ENCODE assay signal across 16 cellular contexts in the genomic region with DNA sequence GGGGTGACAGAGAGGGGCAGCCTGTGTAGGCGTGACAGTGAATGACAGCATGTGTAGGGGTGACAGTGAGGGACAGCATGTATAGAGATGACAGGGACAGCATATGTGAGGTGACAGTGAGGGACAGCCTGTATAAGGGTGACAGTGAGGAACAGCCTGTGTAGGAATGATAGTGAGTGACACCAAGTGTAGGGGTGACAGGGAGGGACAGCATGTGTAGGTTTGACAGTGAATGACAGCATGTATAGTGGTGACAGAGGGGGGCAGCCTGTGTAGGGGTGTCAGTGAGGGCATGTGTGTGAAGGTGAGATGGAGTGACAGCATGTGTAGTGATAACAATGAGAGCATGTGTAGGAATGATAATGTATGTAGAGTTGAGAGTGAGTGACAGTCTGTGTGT. TPM values are rescaled to one million over a fixed set of nuclear protein-coding genes. Genes with fewer than 3 reads are reported as not detected.
A peak's percentile ranks its signal among the peaks of the same experiment; 100 is the strongest.
DNase-seq lines count a peak whose midpoint lies in the region; ATAC-seq and TF ChIP-seq lines count a peak whose summit lies in the region.
"Had no signal": no experiment of that assay in that cellular context is flagged by ENCODE, and none has a peak within 500 bp of the region (broad histone marks: within the 10 kb centered on the region; RNA-seq: fewer than 3 reads in every experiment).

No MANE protein-coding gene starts in this region.

- no peaks in the 10 kb centered on the region for H3K23me2 ChIP-seq in H9 (ENCODE audit: insufficient read length, low read depth, low read length, poor library complexity, severe bottlenecking)

- ATAC-seq in IMR-90 (ENCODE audit: low read depth) = no peak
- ATAC-seq in stimulated activated memory B cell treated with anti-CD40 and anti-IgM and Interleukin-4, amounts not matched to agents 10 μg/mL and 1 μg/mL and 100 μg/mL, for 72 hours = peak; percentile 8

- H2BK20ac ChIP-seq in IMR-90 (ENCODE audit: low read depth, low read length) (no peak overlapping the region), H9 (ENCODE audit: low read depth, low read length, poor library complexity, severe bottlenecking) (no peak overlapping the region)

- H3K9me2 ChIP-seq in neural cell (ENCODE audit: insufficient read depth, low read length) = no peaks in the 10 kb centered on the region

- no peak overlapping the region for H3K23ac ChIP-seq in IMR-90 (ENCODE audit: low read depth, low read length)
- no peak overlapping the region for H3K23ac ChIP-seq in H9 (ENCODE audit: insufficient read length, low read depth, low read length)

- no peaks in the 10 kb centered on the region for H3K9me3 ChIP-seq in IMR-90 (ENCODE audit: control insufficient read depth, insufficient read depth, low read length)
- H3K9me3 ChIP-seq in neural cell (ENCODE audit: low read length) = no peaks in the 10 kb centered on the region
- no peaks in the 10 kb centered on the region for H3K9me3 ChIP-seq in H9 (ENCODE audit: control insufficient read depth, low read depth, low read length)
- H3K9me3 ChIP-seq: Caco-2 had no signal

- H3K79me2 ChIP-seq in neural cell (replicated peaks; ENCODE audit: insufficient read depth, low read length) (no peaks in the 10 kb centered on the region), H9 (ENCODE audit: insufficient read depth, low read length) (no peaks in the 10 kb centered on the region)

- intact Hi-C loops in IMR-90 (cut with micrococcal nuclease) = no loop called here

- no peaks in the 10 kb centered on the region for H3K9me1 ChIP-seq in IMR-90 (ENCODE audit: insufficient read depth, low read length)

- no peak for TF ChIP-seq POLR2A in IMR-90 (IDR thresholded peaks at IDR 0.05; ENCODE audit: low read depth, low read length)

- H4K20me1 ChIP-seq in IMR-90 (ENCODE audit: insufficient read depth, low read length) = no peaks in the 10 kb centered on the region
- no peaks in the 10 kb centered on the region for H4K20me1 ChIP-seq in neural cell (ENCODE audit: insufficient read depth)
- H4K20me1 ChIP-seq in H9 (ENCODE audit: control insufficient read depth, insufficient read depth, insufficient read length) = no peaks in the 10 kb centered on the region

- H3K27me3 Mint-ChIP-seq in stimulated activated memory B cell treated with anti-CD40 and anti-IgM and Interleukin-4, amounts not matched to agents 10 μg/mL and 1 μg/mL and 100 μg/mL, for 72 hours = no peaks in the 10 kb centered on the region
- no peaks in the 10 kb centered on the region for H3K27me3 Mint-ChIP-seq in H9 (ENCODE audit: low read depth)

- in situ Hi-C loops in IMR-90 (cut with MboI; ENCODE audit: low sequenced_read_pairs) = loop anchor here (25.0 kb wide), 1 partner anchor 680 kb away; no protein-coding TSS in a partner anchor

- H3K4me1 ChIP-seq in IMR-90 (ENCODE audit: control insufficient read depth, insufficient read depth, low read length) (no peaks in the 10 kb centered on the region), H9 (ENCODE audit: insufficient read depth, low read length) (no peaks in the 10 kb centered on the region)
- H3K4me1 ChIP-seq: Caco-2 had no signal

- H3K9me3 Mint-ChIP-seq in stimulated activated memory B cell treated with anti-CD40 and anti-IgM and Interleukin-4, amounts not matched to agents 10 μg/mL and 1 μg/mL and 100 μg/mL, for 72 hours = no peaks in the 10 kb centered on the region
- no peaks in the 10 kb centered on the region for H3K9me3 Mint-ChIP-seq in H9
- H3K9me3 Mint-ChIP-seq: CD4-positive, alpha-beta T cell had no signal

- no peak overlapping the region for H3K14ac ChIP-seq in IMR-90 (replicated peaks; ENCODE audit: low read depth, low read length)
- H3K14ac ChIP-seq in H9 (ENCODE audit: insufficient read depth, low read length) = no peak overlapping the region

- TF ChIP-seq EP300 in neural cell (conservative IDR thresholded peaks at IDR 0.05; ENCODE audit: poor library complexity, severe bottlenecking) = peak; percentile 86

- H3K56ac ChIP-seq in IMR-90 (ENCODE audit: extremely low read depth, insufficient read depth, low read length) = no peak overlapping the region
- no peak overlapping the region for H3K56ac ChIP-seq in H9 (ENCODE audit: insufficient read length, low read depth, low read length)

- no peak overlapping the region for H3K4me3 Mint-ChIP-seq in stimulated activated memory B cell treated with anti-CD40 and anti-IgM and Interleukin-4, amounts not matched to agents 10 μg/mL and 1 μg/mL and 100 μg/mL, for 72 hours
- no peak overlapping the region for H3K4me3 Mint-ChIP-seq in H9
- H3K4me3 Mint-ChIP-seq: CD4-positive, alpha-beta T cell had no signal

- H3T11ph ChIP-seq in H9 (ENCODE audit: low read length) = no peak overlapping the region

- H3K36me3 ChIP-seq in IMR-90 (ENCODE audit: control insufficient read depth, insufficient read depth, low read length) (no peaks in the 10 kb centered on the region), neural cell (ENCODE audit: insufficient read depth, low read length) (no peaks in the 10 kb centered on the region)

- H2AK5ac ChIP-seq in IMR-90 (ENCODE audit: low read depth, low read length) = no peak overlapping the region
- H2AK5ac ChIP-seq in H9 (ENCODE audit: insufficient read length, low read length) = no peak overlapping the region

- H2BK15ac ChIP-seq in IMR-90 (ENCODE audit: low read depth, low read length) (no peak overlapping the region), H9 (ENCODE audit: low read depth, low read length) (no peak overlapping the region)

- DNase-seq in IMR-90 (no peak), T1000 (lab: John Stamatoyannopoulos, UW) (no peak), H9 (no peak)
- DNase-seq in activated CD4-positive, alpha-beta T cell treated with anti-CD3 and anti-CD28 coated beads, Interleukin-2, amount 50 U/mL, for 1 hour = no peak
- DNase-seq: ACHN; Caco-2; CD4-positive, alpha-beta T cell; GM23248; HCEC 1CT had no signal

- POLR2A ChIA-PET in IMR-90 (lab: Charles Lee; ENCODE audit: unreplicated experiment) = no interaction called here

- H3K27ac ChIP-seq in IMR-90 (ENCODE audit: insufficient read depth, low read length) (no peak overlapping the region), neural cell (ENCODE audit: low read length) (no peak overlapping the region), H9 (ENCODE audit: insufficient read length, low read depth, low read length) (no peak overlapping the region)
- H3K27ac ChIP-seq: C4-2B, GM23248, HL-60 had no signal

- H3K4ac ChIP-seq in IMR-90 (ENCODE audit: low read depth, low read length) (no peak overlapping the region), H9 (ENCODE audit: low read depth, low read length) (no peak overlapping the region)

- H3K27ac Mint-ChIP-seq in stimulated activated memory B cell treated with anti-CD40 and anti-IgM and Interleukin-4, amounts not matched to agents 10 μg/mL and 1 μg/mL and 100 μg/mL, for 72 hours = no peak overlapping the region
- H3K27ac Mint-ChIP-seq in H9 = no peak overlapping the region
- H3K27ac Mint-ChIP-seq: CD4-positive, alpha-beta T cell had no signal

- no peak overlapping the region for H3K18ac ChIP-seq in IMR-90 (ENCODE audit: low read depth, low read length)
- no peak overlapping the region for H3K18ac ChIP-seq in H9 (ENCODE audit: insufficient read length, low read depth, low read length)

- H2AFZ ChIP-seq in IMR-90 (replicated peaks; ENCODE audit: low read length, poor library complexity) (peak overlapping the region; percentile 44), neural cell (ENCODE audit: low read depth, low read length) (no peak overlapping the region), H9 (ENCODE audit: low read length) (no peak overlapping the region)
- H2AFZ ChIP-seq: GM23248 had no signal

- 77% methylated on average over 1 of the region's 1 CpG; no CpG with 5 or more reads in 1 of the 2 experiments for WGBS in IMR-90 (ENCODE audit: extremely low coverage in 2 of 2, insufficient read length in 1 of 2), 2 experiments
- no CpG with 5 or more reads among the region's 1 CpG for WGBS in H9 (ENCODE audit: extremely low coverage, insufficient read length, low lambda C conversion rate)

- H4K8ac ChIP-seq in IMR-90 (ENCODE audit: low read depth in 2 of 2, low read length in 2 of 2) = no peak overlapping the region
- H4K8ac ChIP-seq in H9 (replicated peaks; ENCODE audit: insufficient read length, low read depth, low read length) = no peak overlapping the region

- no peak overlapping the region for H2AK9ac ChIP-seq in IMR-90 (replicated peaks; ENCODE audit: low read depth, low read length, poor library complexity)

- H3K4me3 ChIP-seq in IMR-90 (ENCODE audit: insufficient read depth, low read depth, low read length) (no peak overlapping the region), neural cell (ENCODE audit: low read length) (no peak overlapping the region)
- H3K4me3 ChIP-seq: GM23248 had no signal

- H2BK5ac ChIP-seq in IMR-90 (ENCODE audit: low read depth, low read length, poor library complexity, severe bottlenecking) = no peak overlapping the region
- H2BK5ac ChIP-seq in H9 (ENCODE audit: insufficient read length, low read length) = no peak overlapping the region

- H3K79me1 ChIP-seq in IMR-90 (ENCODE audit: low read depth in 1 of 2, low read length in 2 of 2) (no peaks in the 10 kb centered on the region), H9 (ENCODE audit: insufficient read depth, low read depth, low read length, poor library complexity, severe bottlenecking) (no peaks in the 10 kb centered on the region)

- H3K9ac ChIP-seq in IMR-90 (ENCODE audit: low read depth, low read length) (no peak overlapping the region), neural cell (ENCODE audit: low read length) (no peak overlapping the region), H9 (ENCODE audit: extremely low read depth, insufficient read length, low read length) (no peak overlapping the region)
- H3K9ac ChIP-seq: GM23248 had no signal

- TF ChIP-seq RAD21 in IMR-90 (IDR thresholded peaks at IDR 0.05; ENCODE audit: low read length) (no peak), neural cell (conservative IDR thresholded peaks at IDR 0.05) (no peak)

- TF ChIP-seq CTCF in IMR-90 (conservative IDR thresholded peaks at IDR 0.05; ENCODE audit: low read depth, low read length) (no peak), neural cell (IDR thresholded peaks at IDR 0.05; ENCODE audit: poor library complexity, severe bottlenecking) (no peak), H9 (conservative IDR thresholded peaks at IDR 0.05) (no peak)

- dilution Hi-C loops in IMR-90 (cut with HindIII; ENCODE audit: low sequenced_read_pairs, unreplicated experiment) = no loop called here

- H4K91ac ChIP-seq in IMR-90 (ENCODE audit: insufficient read depth, low read depth, low read length) = no peak overlapping the region
- H4K91ac ChIP-seq in H9 (ENCODE audit: insufficient read length, low read depth, low read length) = no peak overlapping the region

- BruUV-seq in IMR-90 (replicated peaks; lab: Mats Ljungman, UMichigan) = no TSS peak

- no peaks in the 10 kb centered on the region for H3F3A ChIP-seq in neural cell (ENCODE audit: insufficient read depth, low read length, poor library complexity, severe bottlenecking)

- H3K4me1 Mint-ChIP-seq in stimulated activated memory B cell treated with anti-CD40 and anti-IgM and Interleukin-4, amounts not matched to agents 10 μg/mL and 1 μg/mL and 100 μg/mL, for 72 hours = peaks cover 17% of the 10 kb centered on the region
- no peaks in the 10 kb centered on the region for H3K4me1 Mint-ChIP-seq in H9

- H3K4me2 ChIP-seq in IMR-90 (ENCODE audit: low read depth, low read length) = no peak overlapping the region
- no peak overlapping the region for H3K4me2 ChIP-seq in neural cell (ENCODE audit: low read length)
- H3K4me2 ChIP-seq in H9 (ENCODE audit: insufficient read depth, insufficient read length, low read length) = no peak overlapping the region

- H2BK120ac ChIP-seq in IMR-90 (ENCODE audit: low read depth, low read length) = no peak overlapping the region
- H2BK120ac ChIP-seq in H9 (ENCODE audit: low read depth, low read length, poor library complexity, severe bottlenecking) = no peak overlapping the region

- no peak overlapping the region for H2BK12ac ChIP-seq in H9 (ENCODE audit: insufficient read length, low read depth, low read length)

- no peaks in the 10 kb centered on the region for H3K36me3 Mint-ChIP-seq in stimulated activated memory B cell treated with anti-CD40 and anti-IgM and Interleukin-4, amounts not matched to agents 10 μg/mL and 1 μg/mL and 100 μg/mL, for 72 hours
- no peaks in the 10 kb centered on the region for H3K36me3 Mint-ChIP-seq in H9 (ENCODE audit: insufficient read depth in 1 of 3, low read depth in 3 of 3)

- H3K27me3 ChIP-seq in IMR-90 (ENCODE audit: control insufficient read depth, insufficient read depth, low read length) = peaks cover 18% of the 10 kb centered on the region
- no peaks in the 10 kb centered on the region for H3K27me3 ChIP-seq in neural cell (ENCODE audit: insufficient read depth, low read depth, low read length)
- H3K27me3 ChIP-seq in H9 (ENCODE audit: insufficient read depth, low read length) = no peaks in the 10 kb centered on the region

- no peak overlapping the region for H4K5ac ChIP-seq in IMR-90 (ENCODE audit: low read depth, low read length)
- H4K5ac ChIP-seq in H9 (ENCODE audit: insufficient read length, low read depth, low read length) = no peak overlapping the region

- CTCF ChIA-PET in IMR-90 (lab: Yijun Ruan, JAX) = no interaction called here

RNA-seq across cellular contexts. Expression of a gene that starts 8.7 kb away (rescaled TPM):
- total RNA-seq in IMR-90 (2012; rRNA removed) = not detected in 2 replicates
- not detected in 2 replicates for polyA plus RNA-seq in IMR-90 (2012; rRNA removed)
- not detected in 2 replicates for polyA plus RNA-seq in IMR-90 (2012; cell fraction: cytosol; rRNA removed)
- polyA plus RNA-seq in IMR-90 (2012; cell fraction: nucleus; rRNA removed; ENCODE audit: low replicate concordance) = not detected in 2 replicates
- polyA plus RNA-seq in neural cell = not detected in 2 replicates
- not detected in 2 replicates for polyA minus RNA-seq in neural cell
- not detected in 2 replicates for total RNA-seq in H9 (2021)
- total RNA-seq: Caco-2; CD4-positive, alpha-beta T cell; GM23248; H4; HT1080 had no signal
- polyA plus RNA-seq: BJ, GM23248 had no signal

RNA-seq across cellular contexts. Expression of a gene that starts 22.6 kb away (rescaled TPM):
- total RNA-seq in IMR-90 (2012; rRNA removed) (322 and 337 TPM in 2 replicates), H9 (2021) (24.3 and 26.2 TPM in 2 replicates)
- polyA plus RNA-seq in IMR-90 (2012; rRNA removed) (129 and 145 TPM in 2 replicates), neural cell (309 and 385 TPM in 2 replicates)
- polyA plus RNA-seq in IMR-90 (2012; cell fraction: cytosol; rRNA removed) = 73.7 and 140 TPM in 2 replicates
- polyA plus RNA-seq in IMR-90 (2012; cell fraction: nucleus; rRNA removed; ENCODE audit: low replicate concordance) = 303 and 325 TPM in 2 replicates
- 800 and 993 TPM in 2 replicates for polyA minus RNA-seq in neural cell

Comparison
In these comparisons a context has a peak if more than half of its experiments do, and no peak if none do; other contexts are left out.
1. RNA of a gene that starts 22.6 kb away (total RNA-seq): 322 to 337 TPM in IMR-90; 24.3 to 26.2 TPM in H9; every median in the first group is over 10 times any median in the second.